2 cellular contexts compared by ENCODE assay signal in the genomic region with DNA sequence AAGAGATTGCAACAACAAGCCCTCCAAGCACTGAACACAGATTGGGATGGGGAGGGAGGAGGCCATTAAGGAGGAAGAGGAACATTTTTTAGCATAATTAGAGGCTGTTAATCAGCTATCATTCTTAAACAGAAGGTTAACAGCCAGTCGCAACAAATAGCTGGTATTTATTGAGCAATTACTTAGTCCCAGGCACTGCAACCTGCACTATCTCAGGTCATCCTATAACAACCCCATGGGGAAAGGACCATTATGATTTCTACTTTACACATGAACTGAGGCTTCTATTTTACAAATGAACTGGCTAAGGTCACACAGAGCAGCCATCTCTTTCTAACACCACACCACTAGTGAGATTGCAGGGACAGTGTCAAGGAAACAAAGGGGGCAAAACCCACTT.
TF ChIP-seq lines count a peak whose summit lies in the region.

No MANE protein-coding gene starts in this region.

TF ChIP-seq in HEK293, 187 proteins besides CTCF, POLR2A, EP300 and RAD21:
- TF ChIP-seq ZNF664 (tag by site-specific recombination; IDR thresholded peaks at IDR 0.05): peak; percentile 91
- 0 out of 2 replicates have a peak, but pooled peaks have one; percentile 28 for TF ChIP-seq PRDM1 (tag by site-specific recombination; IDR thresholded peaks at IDR 0.05)
- TF ChIP-seq ZNF626 (tag by site-specific recombination; IDR thresholded peaks at IDR 0.05): no peak

TF ChIP-seq in H1, 55 proteins besides CTCF, POLR2A, EP300 and RAD21:
- TF ChIP-seq TBP (IDR thresholded peaks at IDR 0.05; ENCODE audit: low read depth, low read length): no peak
- TF ChIP-seq SIX5 (IDR thresholded peaks at IDR 0.05; ENCODE audit: low read depth, low read length): no peak
- no peak for TF ChIP-seq JUN (IDR thresholded peaks at IDR 0.05; ENCODE audit: low read depth, low read length)
- no peak for TF ChIP-seq BCL11A (IDR thresholded peaks at IDR 0.05; ENCODE audit: low read depth in 2 of 2, low read length in 2 of 2)
- no peak for TF ChIP-seq KDM4A (IDR thresholded peaks at IDR 0.05; ENCODE audit: low read depth, low read length, severe bottlenecking)
- no peak for TF ChIP-seq PHF8 (conservative IDR thresholded peaks at IDR 0.05; ENCODE audit: low read depth, low read length)
- no peak for TF ChIP-seq NRF1 (IDR thresholded peaks at IDR 0.05; ENCODE audit: low read depth, low read length)
- no peak for TF ChIP-seq HDAC2 (IDR thresholded peaks at IDR 0.05; ENCODE audit: borderline replicate concordance in 1 of 2, low read depth in 2 of 2, low read length in 2 of 2)
